9 cellular contexts compared by ENCODE assay signal in genomic region chr10:3045471-3046209, GRCh38. TPM values are rescaled to one million over a fixed set of nuclear protein-coding genes. Genes with fewer than 3 reads are reported as not detected.
A peak's percentile ranks its signal among the peaks of the same experiment; 100 is the strongest.
DNase-seq lines count a peak whose midpoint lies in the region; ATAC-seq and TF ChIP-seq lines count a peak whose summit lies in the region.
"Had no signal": no experiment of that assay in that cellular context is flagged by ENCODE, and none has a peak within 500 bp of the region (broad histone marks: within the 10 kb centered on the region; RNA-seq: fewer than 3 reads in every experiment).

No MANE protein-coding gene starts in this region.

- intact Hi-C loops in PC-3 (cut with micrococcal nuclease), result no loop called here

- POLR2A ChIA-PET in PC-3 (lab: Charles Lee; ENCODE audit: unreplicated experiment), result no interaction called here

- H3K4me1 ChIP-seq in PC-3 (ENCODE audit: insufficient read depth, low read length) (peaks cover 13% of the 10 kb centered on the region), fibroblast of lung (ENCODE audit: control insufficient read depth, extremely low read depth, insufficient read depth, low read length) (peaks cover 29% of the 10 kb centered on the region), muscle layer of colon (ENCODE audit: insufficient read depth, low read length) (peaks cover 28% of the 10 kb centered on the region)
- H3K4me1 ChIP-seq: parathyroid adenoma had no signal

- H3K9ac ChIP-seq in PC-3 (ENCODE audit: low read length) (no peak overlapping the region; the same call in 1 of the 2 replicates), fibroblast of lung (ENCODE audit: insufficient read depth, low read length) (no peak overlapping the region), muscle layer of colon (ENCODE audit: low read length) (no peak overlapping the region)
- H3K9ac ChIP-seq: parathyroid adenoma had no signal

- peak; percentile 84 for DNase-seq in AG08395 (ENCODE audit: low spot score)
- peak; percentile 52 for DNase-seq in PC-3
- DNase-seq in fibroblast of lung (ENCODE audit: low read depth in 2 of 2), result peak; percentile 87 to 92
- DNase-seq in GM20000 (ENCODE audit: low spot score), result no peak
- no peak for DNase-seq in Kasumi-1 (lab: John Stamatoyannopoulos, UW)
- DNase-seq in NCI-H2029 (lab: John Stamatoyannopoulos, UW), result no peak
- DNase-seq in 8988T, result no peak

- no peaks in the 10 kb centered on the region for H3K9me3 ChIP-seq in PC-3 (ENCODE audit: low read length)
- H3K9me3 ChIP-seq in fibroblast of lung (ENCODE audit: control insufficient read depth, insufficient read depth, low read depth, low read length), result no peaks in the 10 kb centered on the region
- no peaks in the 10 kb centered on the region for H3K9me3 ChIP-seq in muscle layer of colon (ENCODE audit: low read length)

- CTCF ChIA-PET in PC-3 (lab: Charles Lee), result no interaction called here

- no peaks in the 10 kb centered on the region for H3F3A ChIP-seq in PC-3 (ENCODE audit: low read length, unreplicated experiment)

- H3K4me3 ChIP-seq in PC-3 (ENCODE audit: low read length) (peak overlapping the region; percentile 42; the same call in 1 of the 2 replicates), fibroblast of lung (replicated peaks in 1 of 4; ENCODE audit: control extremely low read depth in 1 of 4, insufficient read depth in 1 of 4, low read depth in 3 of 4, low read length in 4 of 4) (peak overlapping the region in 2 of 4 experiments; percentile 6 to 40), muscle layer of colon (ENCODE audit: low read depth in 1 of 2, low read length in 2 of 2) (peak overlapping the region in 1 of 2 donors; percentile 36)

- H3K79me2 ChIP-seq in PC-3 (ENCODE audit: low read length) (no peaks in the 10 kb centered on the region), fibroblast of lung (ENCODE audit: control insufficient read depth, insufficient read depth, low read length) (no peaks in the 10 kb centered on the region)
- H3K79me2 ChIP-seq: parathyroid adenoma had no signal

- no peaks in the 10 kb centered on the region for H4K20me1 ChIP-seq in PC-3 (ENCODE audit: low read length)
- H4K20me1 ChIP-seq in fibroblast of lung (ENCODE audit: control insufficient read depth, extremely low read depth, insufficient read depth, low read length), result no peaks in the 10 kb centered on the region

- H3K27me3 ChIP-seq in PC-3 (ENCODE audit: low read length) (no peaks in the 10 kb centered on the region), fibroblast of lung (ENCODE audit: control insufficient read depth, insufficient read depth, low read length) (no peaks in the 10 kb centered on the region), muscle layer of colon (ENCODE audit: control insufficient read depth in 1 of 2, insufficient read depth in 2 of 2, low read length in 2 of 2) (no peaks in the 10 kb centered on the region)

- peak; percentile 83 for ATAC-seq in PC-3

- H3K4me2 ChIP-seq in PC-3 (ENCODE audit: low read length) (peak overlapping the region; percentile 75), fibroblast of lung (ENCODE audit: extremely low read depth, insufficient read depth, low read length) (peak overlapping the region; percentile 85)

- peak overlapping the region; percentile 74 for H3K27ac ChIP-seq in PC-3 (ENCODE audit: low read length)
- H3K27ac ChIP-seq in fibroblast of lung (ENCODE audit: insufficient read depth, low read length), result peak overlapping the region; percentile 88
- peak overlapping the region; percentile 72 for H3K27ac ChIP-seq in muscle layer of colon (ENCODE audit: low read depth, low read length)
- H3K27ac ChIP-seq: parathyroid adenoma had no signal

- no TSS peak for BruUV-seq in PC-3 (replicated peaks; lab: Mats Ljungman, UMichigan)

- no peaks in the 10 kb centered on the region for H3K9me2 ChIP-seq in PC-3 (replicated peaks; ENCODE audit: low read length)

- H3K36me3 ChIP-seq in PC-3 (ENCODE audit: low read depth, low read length) (no peaks in the 10 kb centered on the region), fibroblast of lung (ENCODE audit: control insufficient read depth, insufficient read depth, low read length) (no peaks in the 10 kb centered on the region), muscle layer of colon (ENCODE audit: insufficient read depth, low read length) (no peaks in the 10 kb centered on the region)

- TF ChIP-seq CTCF in PC-3 (conservative IDR thresholded peaks at IDR 0.05; ENCODE audit: low read depth, low read length), result no peak
- TF ChIP-seq CTCF in fibroblast of lung (conservative IDR thresholded peaks at IDR 0.05 in 1 of 2, IDR thresholded peaks at IDR 0.05 in 1 of 2; ENCODE audit: low read depth in 1 of 2, low read length in 2 of 2), result peak; percentile 50 to 65
- TF ChIP-seq CTCF in GM20000 (IDR thresholded peaks at IDR 0.05; ENCODE audit: extremely low read depth, missing control alignments), result no peak

- peak overlapping the region; percentile 48; the same call in 1 of the 2 replicates for H2AFZ ChIP-seq in PC-3 (ENCODE audit: low read length)
- peak overlapping the region; percentile 46 for H2AFZ ChIP-seq in fibroblast of lung (ENCODE audit: low read length)
- H2AFZ ChIP-seq: parathyroid adenoma had no signal

RNA-seq across cellular contexts. Expression of gene PFKP, which starts 21.7 kb away (rescaled TPM):
- total RNA-seq in PC-3 (2014; rRNA removed) (140 and 172 TPM in 2 replicates), fibroblast of lung (79.1 and 90.3 TPM in 2 replicates)
- 74.3 and 79.0 TPM in 2 replicates for polyA plus RNA-seq in fibroblast of lung
- 149 and 151 TPM in 2 replicates for polyA plus RNA-seq in fibroblast of lung (2012)
- 103 and 104 TPM in 2 replicates for polyA minus RNA-seq in fibroblast of lung (ENCODE audit: low replicate concordance)

Comparison
In these comparisons a context has a peak if more than half of its experiments do, and no peak if none do; other contexts are left out.
1. DNase-seq: peak in AG08395 (single experiment), PC-3 (single experiment) and fibroblast of lung (2 of 2); none in GM20000 (single experiment), Kasumi-1 (0 of 2), NCI-H2029 (single experiment) and 8988T (single experiment).
2. CTCF ChIP-seq: peak in fibroblast of lung (2 of 2); none in PC-3 (single experiment) and GM20000 (single experiment).
3. Peak in every context shown above with its lines, with median percentiles within 50 percentile points of each other: H3K27ac ChIP-seq.